Comparison of ENCODE assay signal across 10 cellular contexts in genomic region chr1:91831132-91831930, GRCh38. TPM values are rescaled to one million over a fixed set of nuclear protein-coding genes. Genes with fewer than 3 reads are reported as not detected.
DNase-seq lines count a peak whose midpoint lies in the region; ATAC-seq, FAIRE-seq and TF ChIP-seq lines count a peak whose summit lies in the region.
"Had no signal": no experiment of that assay in that cellular context is flagged by ENCODE, and none has a peak within 500 bp of the region (broad histone marks: within the 10 kb centered on the region; RNA-seq: fewer than 3 reads in every experiment).

No MANE protein-coding gene starts in this region.

- H3K27me3 ChIP-seq in Panc1 (ENCODE audit: control insufficient read depth, insufficient read depth, low read length) (no peaks in the 10 kb centered on the region), osteoblast (ENCODE audit: insufficient read depth, low read length) (no peaks in the 10 kb centered on the region)

- DNase-seq in A549 (ENCODE audit: low read depth in 1 of 2, low spot score in 1 of 2) (no peak), Panc1 (ENCODE audit: low read depth, low spot score) (no peak), fibroblast of mammary gland (ENCODE audit: low read depth) (peak; percentile 70), osteoblast (ENCODE audit: insufficient read length, low spot score, missing footprints) (no peak), germinal center (ENCODE audit: low spot score) (no peak), DMS53 (lab: John Stamatoyannopoulos, UW) (no peak)

- no peak overlapping the region for H2AFZ ChIP-seq in osteoblast (ENCODE audit: low read length)

- H3K9me3 ChIP-seq in A549: no peaks in the 10 kb centered on the region
- no peaks in the 10 kb centered on the region for H3K9me3 ChIP-seq in Panc1 (ENCODE audit: control insufficient read depth, insufficient read depth, low read depth, low read length)
- no peaks in the 10 kb centered on the region for H3K9me3 ChIP-seq in osteoblast (ENCODE audit: low read depth, low read length)

- no peak for TF ChIP-seq EP300 in A549 (IDR thresholded peaks at IDR 0.05)

- H3K4me2 ChIP-seq in A549 (peak overlapping the region; percentile 49), osteoblast (ENCODE audit: insufficient read depth, low read length) (no peak overlapping the region)
- H3K4me2 ChIP-seq: KMS-11 had no signal

- FAIRE-seq in A549 (lab: Jason Lieb, UNC): no peak
- FAIRE-seq: RCC 7860 had no signal

- 61% methylated on average over 8 of the region's 8 CpGs for WGBS in A549 (ENCODE audit: missing lambda C conversion rate)

- peak overlapping the region; percentile 65 to 76; a peak in 5 of 6 replicates for H3K27ac ChIP-seq in A549
- H3K27ac ChIP-seq in Panc1 (ENCODE audit: low read length): peak overlapping the region; percentile 56
- peak overlapping the region; percentile 47 for H3K27ac ChIP-seq in osteoblast (ENCODE audit: low read depth, low read length)
- H3K27ac ChIP-seq: KMS-11 had no signal

- peaks cover 13% of the 10 kb centered on the region for H4K20me1 ChIP-seq in osteoblast (ENCODE audit: insufficient read depth, low read length)

- peaks cover 69% of the 10 kb centered on the region for H3K4me1 ChIP-seq in A549
- H3K4me1 ChIP-seq in Panc1 (ENCODE audit: control insufficient read depth, insufficient read depth, low read length): peaks cover 30% of the 10 kb centered on the region
- H3K4me1 ChIP-seq in osteoblast (ENCODE audit: insufficient read depth, low read length): peaks cover 14% of the 10 kb centered on the region

- peaks cover 18% of the 10 kb centered on the region for H3K79me2 ChIP-seq in osteoblast (ENCODE audit: insufficient read depth, low read length)

- ATAC-seq in A549 (no peak), Panc1 (no peak), HG03521 (IDR thresholded peaks at IDR 0.05; ENCODE audit: unreplicated experiment) (no peak), GM18502 (IDR thresholded peaks at IDR 0.05; ENCODE audit: poor library complexity, unreplicated experiment) (no peak)

- POLR2A ChIA-PET in A549 (lab: Yijun Ruan, JAX) (no interaction called here), Panc1 (lab: Charles Lee) (no interaction called here)

- no TSS peak for BruUV-seq in Panc1 (replicated peaks; lab: Mats Ljungman, UMichigan)

- TF ChIP-seq CTCF in A549 (IDR thresholded peaks at IDR 0.05) (no peak), Panc1 (IDR thresholded peaks at IDR 0.05) (no peak), fibroblast of mammary gland (conservative IDR thresholded peaks at IDR 0.05; ENCODE audit: control insufficient read depth, insufficient read depth, low read depth, low read length) (no peak), osteoblast (IDR thresholded peaks at IDR 0.05; ENCODE audit: extremely low read depth, low read depth, low read length) (no peak)

- CTCF ChIA-PET in A549 (lab: Yijun Ruan, JAX) (interaction anchor here (1.0 to 1.5 kb wide), 4 partner anchors 16 to 319 kb away, joined by 3 to 5 read pairs (median 4); no protein-coding TSS in a partner anchor), Panc1 (lab: Charles Lee) (no interaction called here)

- H3K4me3 ChIP-seq in A549: no peak overlapping the region
- no peak overlapping the region for H3K4me3 ChIP-seq in Panc1 (ENCODE audit: low read depth in 2 of 2, low read length in 2 of 2)
- no peak overlapping the region for H3K4me3 ChIP-seq in fibroblast of mammary gland (ENCODE audit: control insufficient read depth, low read depth, low read length)
- no peak overlapping the region for H3K4me3 ChIP-seq in osteoblast (ENCODE audit: insufficient read depth, low read length)

- TF ChIP-seq RAD21 in A549 (conservative IDR thresholded peaks at IDR 0.05 in 1 of 2, IDR thresholded peaks at IDR 0.05 in 1 of 2): no peak

- intact Hi-C loops in Panc1 (cut with micrococcal nuclease; ENCODE audit: unreplicated experiment): no loop called here

- in situ Hi-C loops in Panc1 (cut with HindIII; ENCODE audit: low pct_unique_long_range_greater_than_20kb, low sequenced_read_pairs): no loop called here

- no peaks in the 10 kb centered on the region for H3K36me3 ChIP-seq in Panc1 (ENCODE audit: control insufficient read depth, insufficient read depth, low read length)
- H3K36me3 ChIP-seq in osteoblast (ENCODE audit: insufficient read depth, low read length): no peaks in the 10 kb centered on the region

- no peak for TF ChIP-seq POLR2A in A549 (IDR thresholded peaks at IDR 0.05; ENCODE audit: low read length)

TF ChIP-seq in A549, 52 proteins besides CTCF, POLR2A, EP300 and RAD21:
- TF ChIP-seq, protein P1, sequence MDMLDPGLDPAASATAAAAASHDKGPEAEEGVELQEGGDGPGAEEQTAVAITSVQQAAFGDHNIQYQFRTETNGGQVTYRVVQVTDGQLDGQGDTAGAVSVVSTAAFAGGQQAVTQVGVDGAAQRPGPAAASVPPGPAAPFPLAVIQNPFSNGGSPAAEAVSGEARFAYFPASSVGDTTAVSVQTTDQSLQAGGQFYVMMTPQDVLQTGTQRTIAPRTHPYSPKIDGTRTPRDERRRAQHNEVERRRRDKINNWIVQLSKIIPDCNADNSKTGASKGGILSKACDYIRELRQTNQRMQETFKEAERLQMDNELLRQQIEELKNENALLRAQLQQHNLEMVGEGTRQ (IDR thresholded peaks at IDR 0.05): no peak
- TF ChIP-seq POLR2AphosphoS2 (conservative IDR thresholded peaks at IDR 0.05; ENCODE audit: low read length) (no peak), REST (IDR thresholded peaks at IDR 0.05) (no peak), MAFK (IDR thresholded peaks at IDR 0.05; ENCODE audit: partially characterized antibody) (no peak), HOXB5 (CRISPR knock-in tag; IDR thresholded peaks at IDR 0.05) (no peak), CEBPB (IDR thresholded peaks at IDR 0.05) (no peak), GATA3 (IDR thresholded peaks at IDR 0.05; ENCODE audit: borderline replicate concordance) (no peak), HOXB13 (CRISPR knock-in tag; IDR thresholded peaks at IDR 0.05; ENCODE audit: low read depth) (no peak)

RNA-seq across cellular contexts. Expression of gene TGFBR3, which starts 54.6 kb away (rescaled TPM):
- polyA plus RNA-seq in A549 (2011; rRNA removed) (8.9 and 12.1 TPM in 2 replicates), A549 (2017; fragmentation: RNase III; extraction: RNeasy Plus Mini Kit Qiagen cat#74134 plus additional on column Dnase treatment) (5.0 to 5.8 TPM (median 5.5 TPM) in 3 replicates)
- polyA plus RNA-seq in A549 (2012; cell fraction: cytosol; rRNA removed): 2.2 and 2.6 TPM in 2 replicates
- 3.6 and 3.9 TPM in 2 replicates for polyA plus RNA-seq in A549 (2012; cell fraction: nucleus; rRNA removed)
- 19.1 and 19.3 TPM in 2 replicates for polyA minus RNA-seq in A549 (2011; rRNA and poly(A)+ RNA removed)
- total RNA-seq in Panc1 (2021; ENCODE audit: unreplicated experiment) (14.5 TPM), osteoblast (32.2 and 41.5 TPM in 2 replicates)
- polyA plus RNA-seq in Panc1 (2012; ENCODE audit: insufficient read length): 4.3 TPM
